In the genomic region with DNA sequence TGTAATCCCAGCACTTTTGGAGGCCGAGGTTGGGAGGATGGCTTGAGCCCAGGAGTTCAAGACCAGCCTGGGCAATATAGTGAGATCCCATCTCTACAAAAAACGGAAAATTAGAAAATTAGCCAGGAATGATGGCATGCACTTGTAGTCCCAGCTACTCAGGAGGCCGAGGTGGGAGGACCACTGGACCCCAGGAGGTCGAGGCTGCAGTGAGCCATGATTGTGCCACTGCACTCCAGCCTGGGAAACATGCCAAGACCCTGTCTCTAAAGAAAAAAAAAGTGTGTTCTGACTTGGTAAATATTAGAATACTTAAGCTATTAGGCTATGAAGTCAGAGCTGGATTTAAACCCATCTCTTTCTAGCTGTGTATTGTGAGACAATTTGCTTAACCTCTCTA, we compare ENCODE assay signal across 8 cellular contexts.
"Had no signal": no experiment of that assay in that cellular context is flagged by ENCODE, and none has a peak within 500 bp of the region (broad histone marks: within the 10 kb centered on the region; RNA-seq: fewer than 3 reads in every experiment).

No MANE protein-coding gene starts in this region.

- FAIRE-seq: G401.6, GM12878, GM12891, GM12892, GM18507, GM19239 had no signal

- DNase-seq: GDM1, GF-D8 had no signal

- ATAC-seq: GM12878 had no signal

- H3K4me3 ChIP-seq: GM12878 had no signal
